ENCODE assay signal across 1 cellular context in genomic region chr4:173519130-173520101, GRCh38.
TF ChIP-seq lines count a peak whose summit lies in the region.

No MANE protein-coding gene starts in this region.

TF ChIP-seq in H1, 55 proteins besides CTCF, POLR2A, EP300 and RAD21:
- TF ChIP-seq RXRA (IDR thresholded peaks at IDR 0.05; ENCODE audit: insufficient read depth, low read depth, low read length), result no peak
- peak; percentile 92 for TF ChIP-seq CBX8 (IDR thresholded peaks at IDR 0.05; ENCODE audit: borderline replicate concordance, low read depth, low read length)
- peak; percentile 94 for TF ChIP-seq SUZ12 (IDR thresholded peaks at IDR 0.05; ENCODE audit: low read length)
- no peak for TF ChIP-seq HDAC2 (IDR thresholded peaks at IDR 0.05; ENCODE audit: borderline replicate concordance in 1 of 2, low read depth in 2 of 2, low read length in 2 of 2)
- TF ChIP-seq EZH2 (IDR thresholded peaks at IDR 0.05; ENCODE audit: low read depth, low read length, severe bottlenecking), result peak; percentile 96
- TF ChIP-seq JUN (IDR thresholded peaks at IDR 0.05; ENCODE audit: low read depth, low read length), result no peak
- no peak for TF ChIP-seq POU5F1 (IDR thresholded peaks at IDR 0.05; ENCODE audit: low read depth, low read length)
- TF ChIP-seq SP4 (IDR thresholded peaks at IDR 0.05; ENCODE audit: low read length), result no peak
- TF ChIP-seq KDM5A (IDR thresholded peaks at IDR 0.05; ENCODE audit: low read length), result no peak
- peak; percentile 87 for TF ChIP-seq RNF2 (IDR thresholded peaks at IDR 0.05; ENCODE audit: borderline replicate concordance, low read depth, low read length, missing control alignments, poor library complexity, severe bottlenecking)
- no peak for TF ChIP-seq CHD7 (IDR thresholded peaks at IDR 0.05; ENCODE audit: insufficient replicate concordance, low read length)
- TF ChIP-seq TEAD4 (IDR thresholded peaks at IDR 0.05; ENCODE audit: low read depth, low read length), result no peak
- TF ChIP-seq TAF1 (IDR thresholded peaks at IDR 0.05; ENCODE audit: low read depth, low read length), result no peak
- no peak for TF ChIP-seq ATF3 (IDR thresholded peaks at IDR 0.05; ENCODE audit: insufficient read depth, low read depth, low read length)
- no peak for TF ChIP-seq SIX5 (IDR thresholded peaks at IDR 0.05; ENCODE audit: low read depth, low read length)
- no peak for TF ChIP-seq HDAC6 (IDR thresholded peaks at IDR 0.05; ENCODE audit: low read depth, low read length)
- no peak for TF ChIP-seq NANOG (IDR thresholded peaks at IDR 0.05; ENCODE audit: insufficient read depth, low read depth, low read length, poor library complexity, severe bottlenecking)
